Comparison of ENCODE assay signal across 10 cellular contexts in genomic region chr18:48945953-48946217, GRCh38.
A peak's percentile ranks its signal among the peaks of the same experiment; 100 is the strongest.
DNase-seq lines count a peak whose midpoint lies in the region; ATAC-seq and TF ChIP-seq lines count a peak whose summit lies in the region.
"Had no signal": no experiment of that assay in that cellular context is flagged by ENCODE, and none has a peak within 500 bp of the region (broad histone marks: within the 10 kb centered on the region; RNA-seq: fewer than 3 reads in every experiment).

No MANE protein-coding gene starts in this region.

- no peak overlapping the region for H3K27ac Mint-ChIP-seq in nephron progenitor cell

- peaks cover 43% of the 10 kb centered on the region for H3K27me3 ChIP-seq in BLaER1
- no peaks in the 10 kb centered on the region for H3K27me3 ChIP-seq in HUES6 (ENCODE audit: control insufficient read depth, insufficient read depth, low read length)

- H3K4me1 Mint-ChIP-seq in nephron progenitor cell = peaks cover 74% of the 10 kb centered on the region

- ATAC-seq in GM19395 (IDR thresholded peaks at IDR 0.05; ENCODE audit: unreplicated experiment) = no peak
- ATAC-seq in HG02885 (IDR thresholded peaks at IDR 0.05; ENCODE audit: poor library complexity, unreplicated experiment) = no peak

- H3K4me3 ChIP-seq in BLaER1 (no peak overlapping the region), HUES6 (ENCODE audit: low read depth, low read length) (peak overlapping the region; percentile 78; the same call in 1 of the 2 replicates), coronary artery (peak overlapping the region; percentile 90)

- DNase-seq in coronary artery (ENCODE audit: low spot score) (peak; percentile 62), nephron progenitor cell (no peak), 8988T (no peak), NCI-H146 (lab: John Stamatoyannopoulos, UW) (no peak)
- DNase-seq: activated CD4-positive, alpha-beta T cell treated with anti-CD3 and anti-CD28 coated beads, Interleukin-2, amount 50 U/mL, for 1 hour; MV-4-11 had no signal

- TF ChIP-seq CTCF in coronary artery (IDR thresholded peaks at IDR 0.05) (no peak), nephron progenitor cell (IDR thresholded peaks at IDR 0.05) (no peak)

- H3K4me3 Mint-ChIP-seq in nephron progenitor cell = peak overlapping the region; percentile 99

- H3K36me3 Mint-ChIP-seq in nephron progenitor cell (ENCODE audit: low read depth) = peaks cover 25% of the 10 kb centered on the region

- H3K36me3 ChIP-seq in BLaER1 (peaks cover 62% of the 10 kb centered on the region), HUES6 (ENCODE audit: control insufficient read depth, insufficient read depth, low read length) (peaks cover 75% of the 10 kb centered on the region)

- H3K9ac ChIP-seq in BLaER1 (no peak overlapping the region), HUES6 (ENCODE audit: low read length) (no peak overlapping the region)

- peak overlapping the region; percentile 94 for H3K4me2 ChIP-seq in BLaER1

- H4K20me1 ChIP-seq in BLaER1 = peaks cover 100% of the 10 kb centered on the region

- peaks cover 86% of the 10 kb centered on the region for H3K4me1 ChIP-seq in BLaER1
- peaks cover 68% of the 10 kb centered on the region for H3K4me1 ChIP-seq in HUES6 (ENCODE audit: control insufficient read depth, insufficient read depth, low read length)

- no peaks in the 10 kb centered on the region for H3K27me3 Mint-ChIP-seq in nephron progenitor cell (ENCODE audit: low read depth, poor library complexity)

- H3K27ac ChIP-seq in BLaER1 (no peak overlapping the region), HUES6 (ENCODE audit: low read depth, low read length) (no peak overlapping the region), coronary artery (peak overlapping the region; percentile 94 to 98)

- H3K9me3 ChIP-seq in BLaER1 (no peaks in the 10 kb centered on the region), HUES6 (ENCODE audit: control insufficient read depth, insufficient read depth, low read depth, low read length) (no peaks in the 10 kb centered on the region)

- H3K9me3 Mint-ChIP-seq in nephron progenitor cell = no peaks in the 10 kb centered on the region

Comparison
In these comparisons a context has a peak if more than half of its experiments do, and no peak if none do; other contexts are left out.
1. H3K27ac ChIP-seq: peak in coronary artery (2 of 2); none in BLaER1 (single experiment) and HUES6 (single experiment).